In the genomic region with DNA sequence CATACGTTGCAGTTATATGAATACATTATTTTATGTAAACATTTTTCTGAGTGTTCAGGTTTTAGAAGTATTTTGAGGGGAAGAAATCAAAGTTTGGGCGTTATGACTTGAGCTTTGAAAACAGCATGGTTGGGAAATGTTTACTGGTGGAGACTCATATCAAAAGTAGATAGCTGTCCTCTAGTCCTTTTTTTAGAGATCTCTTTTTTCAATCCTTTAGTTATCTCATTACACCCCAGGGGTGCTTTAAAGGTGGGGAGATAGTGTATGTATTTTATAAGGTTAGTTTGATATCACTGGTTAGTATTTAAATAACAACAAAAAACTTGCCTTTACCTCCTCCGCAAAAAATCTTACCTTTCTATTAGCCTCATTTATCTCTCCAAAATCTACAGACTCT, we compare ENCODE assay signal across 9 cellular contexts. TPM values are rescaled to one million over a fixed set of nuclear protein-coding genes. Genes with fewer than 3 reads are reported as not detected.
DNase-seq lines count a peak whose midpoint lies in the region; ATAC-seq and TF ChIP-seq lines count a peak whose summit lies in the region.
"Had no signal": no experiment of that assay in that cellular context is flagged by ENCODE, and none has a peak within 500 bp of the region (broad histone marks: within the 10 kb centered on the region; RNA-seq: fewer than 3 reads in every experiment).

No MANE protein-coding gene starts in this region.

- H3K36me3 ChIP-seq in RWPE2 (ENCODE audit: low read depth) = peaks cover 59% of the 10 kb centered on the region
- no peaks in the 10 kb centered on the region for H3K36me3 ChIP-seq in gastrocnemius medialis

- no peak for TF ChIP-seq CTCF in GM12864 (IDR thresholded peaks at IDR 0.05; ENCODE audit: low read depth, low read length, missing control alignments)
- TF ChIP-seq CTCF in RWPE2 (IDR thresholded peaks at IDR 0.05; ENCODE audit: poor library complexity, severe bottlenecking) = no peak
- no peak for TF ChIP-seq CTCF in epithelial cell of proximal tubule (conservative IDR thresholded peaks at IDR 0.05; ENCODE audit: low read depth, low read length)
- TF ChIP-seq CTCF in gastrocnemius medialis (IDR thresholded peaks at IDR 0.05 in 4 of 5, conservative IDR thresholded peaks at IDR 0.05 in 1 of 5) = no peak

- TF ChIP-seq POLR2A in gastrocnemius medialis (IDR thresholded peaks at IDR 0.05) = no peak

- intact Hi-C loops in gastrocnemius medialis (cut with DNase I; ENCODE audit: low total_unique reads) = loop anchor here (5.0 to 10.0 kb wide), 5 partner anchors 33 to 723 kb away; a partner anchor contains a TSS

- ATAC-seq in RWPE2 (ENCODE audit: low read depth) (no peak), gastrocnemius medialis (no peak), GM18867 (IDR thresholded peaks at IDR 0.05; ENCODE audit: unreplicated experiment) (no peak), HG03457 (IDR thresholded peaks at IDR 0.05; ENCODE audit: unreplicated experiment) (no peak), GM21381 (IDR thresholded peaks at IDR 0.05; ENCODE audit: unreplicated experiment) (no peak)

- peaks cover 32% of the 10 kb centered on the region for H3K4me1 ChIP-seq in RWPE2 (ENCODE audit: insufficient read depth, poor library complexity, severe bottlenecking)
- peaks cover 54 to 57% of the 10 kb centered on the region in 2 donors for H3K4me1 ChIP-seq in gastrocnemius medialis

- no peaks in the 10 kb centered on the region for H3K27me3 ChIP-seq in RWPE2 (ENCODE audit: insufficient read depth, poor library complexity, severe bottlenecking)
- no peaks in the 10 kb centered on the region for H3K27me3 ChIP-seq in gastrocnemius medialis

- H3K27ac ChIP-seq in RWPE2 (ENCODE audit: poor library complexity, severe bottlenecking) (peak overlapping the region; percentile 95), gastrocnemius medialis (peak overlapping the region; percentile 92 to 98 (median 98))

- H3K9me3 ChIP-seq in RWPE2 (ENCODE audit: severe bottlenecking) = no peaks in the 10 kb centered on the region
- no peaks in the 10 kb centered on the region for H3K9me3 ChIP-seq in gastrocnemius medialis

- no peak for DNase-seq in GM12864 (ENCODE audit: low read depth)
- DNase-seq in RWPE2 (ENCODE audit: low spot score) = no peak
- no peak for DNase-seq in epithelial cell of proximal tubule (ENCODE audit: low read depth)
- no peak for DNase-seq in gastrocnemius medialis
- DNase-seq in activated CD8-positive, alpha-beta memory T cell treated with anti-CD3 and anti-CD28 coated beads for 24 hours = no peak
- DNase-seq: central memory CD4-positive, alpha-beta T cell had no signal

- in situ Hi-C loops in gastrocnemius medialis (cut with MboI; ENCODE audit: low sequenced_read_pairs in 4 of 4) = no loop called here

- H3K4me3 ChIP-seq in GM12864 (ENCODE audit: low read depth, low read length) = peak overlapping the region; percentile 87
- H3K4me3 ChIP-seq in RWPE2 (ENCODE audit: severe bottlenecking) = peak overlapping the region; percentile 57
- H3K4me3 ChIP-seq in epithelial cell of proximal tubule (ENCODE audit: low read depth, low read length) = peak overlapping the region; percentile 91
- H3K4me3 ChIP-seq in gastrocnemius medialis = peak overlapping the region; percentile 75 to 98 (median 86)

RNA-seq across cellular contexts. Expression of a gene that starts 2.3 kb away (rescaled TPM):
- 27.3 and 70.9 TPM in 2 replicates for total RNA-seq in epithelial cell of proximal tubule
- total RNA-seq in gastrocnemius medialis = 10 to 100 TPM; 10.6 to 31.9 (median 13.1) TPM
